In genomic region chr20:8326899-8327298, GRCh38 we compare ENCODE assay signal across 26 cellular contexts.
"Had no signal": no experiment of that assay in that cellular context is flagged by ENCODE, and none has a peak within 500 bp of the region (broad histone marks: within the 10 kb centered on the region; RNA-seq: fewer than 3 reads in every experiment).

No MANE protein-coding gene starts in this region.

- H3K4me3 ChIP-seq: stomach, suprapubic skin, testis, thoracic aorta, thyroid gland, tibial artery, tibial nerve, transverse colon, upper lobe of left lung, upper lobe of right lung, uterus, vagina had no signal

- ATAC-seq: stimulated activated effector memory CD8-positive, alpha-beta T cell treated with anti-CD3 and anti-CD28 coated beads, Interleukin-12 subunit alpha, Interleukin-12 subunit beta, amount 100 ng/mL, for 72 hours; stimulated activated memory B cell treated with anti-CD40 and anti-IgM and Interleukin-4, amounts not matched to agents 10 μg/mL and 1 μg/mL and 100 μg/mL, for 72 hours; stimulated activated naive B cell treated with anti-CD40 and anti-IgM and Interleukin-4, amounts not matched to agents 10 μg/mL and 1 μg/mL and 100 μg/mL, for 72 hours; stimulated activated naive CD8-positive, alpha-beta T cell treated with anti-CD3 and anti-CD28 coated beads, Interleukin-15, amount 100 ng/mL, for 72 hours; stimulated activated naive CD8-positive, alpha-beta T cell treated with anti-CD3 and anti-CD28 coated beads, Interleukin-15, Interleukin-2, amounts not matched to agents 100 U/mL and 50 U/mL, for 24 hours; upper lobe of right lung had no signal

- H3K27ac ChIP-seq: stomach, suprapubic skin, testis, thoracic aorta, thyroid gland, tibial artery, tibial nerve, transverse colon, upper lobe of left lung, upper lobe of right lung, uterus, vagina had no signal

- H3K4me1 ChIP-seq: suprapubic skin, testis, tibial artery, transverse colon, upper lobe of left lung, upper lobe of right lung, uterus, vagina had no signal

- H3K9me3 ChIP-seq: stomach, suprapubic skin, testis, thoracic aorta, thyroid gland, tibial artery, tibial nerve, transverse colon, upper lobe of left lung, upper lobe of right lung, uterus, vagina had no signal

- FAIRE-seq: urothelium cell line had no signal

- DNase-seq: stimulated activated CD4-positive, alpha-beta T cell treated with anti-CD3 and anti-CD28 coated beads, Interleukin-2, amount 100 ng/mL, for 48 hours; stimulated activated CD4-positive, alpha-beta T cell treated with anti-CD3 and anti-CD28 coated beads, Interleukin-4, amount 100 ng/mL, for 1 hour; stimulated activated CD4-positive, alpha-beta T cell treated with anti-CD3 and anti-CD28 coated beads, Interleukin-4, amount 100 ng/mL, for 24 hours; stimulated activated CD4-positive, alpha-beta T cell treated with anti-CD3 and anti-CD28 coated beads, Interleukin-4, amount 100 ng/mL, for 4 hours; stimulated activated CD8-positive, alpha-beta memory T cell treated with anti-CD3 and anti-CD28 coated beads, Interleukin-4, amount 100 ng/mL, for 48 hours; stimulated activated naive B cell treated with anti-CD40 and anti-IgM and Interleukin-4, amounts not matched to agents 10 μg/mL and 1 μg/mL and 100 μg/mL, for 72 hours; stimulated activated naive CD4-positive, alpha-beta T cell; stimulated activated naive CD4-positive, alpha-beta T cell treated with Interleukin-2 at 50 U/mL for 16 hours; stimulated activated naive CD8-positive, alpha-beta T cell treated with anti-CD3 and anti-CD28 coated beads, Interleukin-15, amount 100 ng/mL, for 72 hours; stimulated activated naive CD8-positive, alpha-beta T cell treated with anti-CD3 and anti-CD28 coated beads, Interleukin-15, Interleukin-2, amounts not matched to agents 100 U/mL and 50 U/mL, for 24 hours; stomach; substantia nigra; testis; thyroid gland; tibial artery; transverse colon; upper lobe of left lung; upper lobe of right lung; uterus had no signal

- H3K36me3 ChIP-seq: stomach, suprapubic skin, thoracic aorta, thyroid gland, tibial artery, tibial nerve, transverse colon, upper lobe of left lung, upper lobe of right lung, uterus, vagina had no signal

- H3K27me3 ChIP-seq: stomach, suprapubic skin, testis, thyroid gland, tibial artery, tibial nerve, transverse colon, upper lobe of left lung, upper lobe of right lung, uterus, vagina had no signal
